ENCODE assay signal across 14 cellular contexts in the genomic region with DNA sequence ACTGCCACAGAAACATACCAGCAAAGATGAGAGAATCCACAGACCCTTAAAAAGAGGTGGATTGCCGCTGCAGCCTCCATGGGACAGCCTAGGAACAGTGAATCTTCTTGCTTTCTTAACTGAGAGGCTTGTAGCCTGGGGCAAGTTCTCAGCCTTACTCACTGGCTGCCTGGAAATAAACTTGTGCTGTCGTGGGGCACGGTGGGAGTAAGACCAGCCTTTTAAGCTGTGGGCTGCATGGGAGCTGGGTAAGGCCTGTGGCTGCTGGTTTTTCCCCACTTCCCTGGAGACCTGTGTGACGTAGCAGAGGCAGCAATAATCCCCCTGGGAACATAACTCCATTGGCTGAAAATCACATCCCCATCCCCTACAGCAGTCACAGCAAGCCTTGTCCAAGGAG. TPM values are rescaled to one million over a fixed set of nuclear protein-coding genes. Genes with fewer than 3 reads are reported as not detected.
"Had no signal": no experiment of that assay in that cellular context is flagged by ENCODE, and none has a peak within 500 bp of the region (broad histone marks: within the 10 kb centered on the region; RNA-seq: fewer than 3 reads in every experiment).

No MANE protein-coding gene starts in this region.

- H3K4me3 ChIP-seq: hepatocyte, ovary, thoracic aorta had no signal

- H3K36me3 ChIP-seq: ovary, thoracic aorta had no signal

- H3K9me3 ChIP-seq: ovary, thoracic aorta had no signal

- ATAC-seq: stimulated activated naive CD8-positive, alpha-beta T cell treated with anti-CD3 and anti-CD28 coated beads, Interleukin-15, amount 100 ng/mL, for 72 hours had no signal

- H3K27me3 ChIP-seq: hepatocyte, ovary had no signal

- DNase-seq: activated CD4-positive, alpha-beta T cell treated with anti-CD3 and anti-CD28 coated beads, Interleukin-2, amount 10 ng/mL, durations not matched to agents 7 days and 5 days; activated CD4-positive, CD25-positive, alpha-beta regulatory T cell; activated CD8-positive, alpha-beta memory T cell treated with anti-CD3 and anti-CD28 coated beads for 24 hours; central memory CD4-positive, alpha-beta T cell; cortex of kidney; effector memory CD4-positive, alpha-beta T cell; kidney glomerular epithelial cell; mesendoderm; ovary; stimulated activated CD4-positive, alpha-beta T cell treated with anti-CD3 and anti-CD28 coated beads, Interleukin-2, amount 100 ng/mL, for 48 hours; stimulated activated naive CD8-positive, alpha-beta T cell treated with anti-CD3 and anti-CD28 coated beads, Interleukin-15, amount 100 ng/mL, for 72 hours had no signal

RNA-seq across cellular contexts. Expression of gene CD2, which starts 30.8 kb away (rescaled TPM):
- polyA plus RNA-seq: neural cell had no signal
